18 cellular contexts compared by ENCODE assay signal in genomic region chr1:243882276-243882675, GRCh38. TPM values are rescaled to one million over a fixed set of nuclear protein-coding genes. Genes with fewer than 3 reads are reported as not detected.
DNase-seq lines count a peak whose midpoint lies in the region; ATAC-seq and TF ChIP-seq lines count a peak whose summit lies in the region.
"Had no signal": no experiment of that assay in that cellular context is flagged by ENCODE, and none has a peak within 500 bp of the region (broad histone marks: within the 10 kb centered on the region; RNA-seq: fewer than 3 reads in every experiment).

No MANE protein-coding gene starts in this region.

- intact Hi-C loops in heart left ventricle (cut with DNase I): no loop called here

- H3K4me1 ChIP-seq in heart left ventricle (no peaks in the 10 kb centered on the region), gastroesophageal sphincter (no peaks in the 10 kb centered on the region)
- H3K4me1 ChIP-seq: colonic mucosa, esophagus muscularis mucosa, spleen had no signal

- peak; percentile 31 for DNase-seq in ELR (ENCODE audit: low read depth)
- DNase-seq in NB4 (ENCODE audit: low read depth): peak; percentile 20
- DNase-seq in dedifferentiated amniotic fluid mesenchymal stem cell (ENCODE audit: extremely low spot score): peak; percentile 16
- DNase-seq in non-pigmented ciliary epithelial cell (ENCODE audit: low read depth): peak; percentile 13
- DNase-seq in heart left ventricle: no peak
- DNase-seq in omental fat pad (ENCODE audit: low spot score): no peak
- DNase-seq: activated CD4-positive, CD25-positive, alpha-beta regulatory T cell treated with anti-CD3 and anti-CD28 coated beads, Interleukin-2, amount 50 U/mL, for 72 hours; activated CD8-positive, alpha-beta memory T cell treated with anti-CD3 and anti-CD28 coated beads, Interleukin-2, amount 50 U/mL, for 48 hours; activated naive CD8-positive, alpha-beta T cell treated with anti-CD3 and anti-CD28 coated beads for 36 hours; CD8-positive, alpha-beta memory T cell; colonic mucosa; ovary; spleen; T-cell had no signal

- WGBS in heart left ventricle, 4 donors: 89 to 97% (median 90%) methylated on average over 3 of the region's 3 CpGs
- WGBS in gastroesophageal sphincter (ENCODE audit: low coverage in 1 of 2), 2 donors: 75 to 83% methylated on average over 3 of the region's 3 CpGs

- H3K9me3 ChIP-seq in heart left ventricle: no peaks in the 10 kb centered on the region
- H3K9me3 ChIP-seq in gastroesophageal sphincter: no peaks in the 10 kb centered on the region
- H3K9me3 ChIP-seq: colonic mucosa, esophagus muscularis mucosa, ovary, spleen had no signal

- no peak overlapping the region for H3K4me3 ChIP-seq in NB4 (ENCODE audit: low read depth, low read length)
- no peak overlapping the region for H3K4me3 ChIP-seq in heart left ventricle
- H3K4me3 ChIP-seq in gastroesophageal sphincter: no peak overlapping the region
- H3K4me3 ChIP-seq: colonic mucosa, esophagus muscularis mucosa, ovary, spleen had no signal

- ATAC-seq in heart left ventricle (no peak), omental fat pad (ENCODE audit: low FRiP score) (no peak), HG03045 (IDR thresholded peaks at IDR 0.05; ENCODE audit: unreplicated experiment) (no peak), gastroesophageal sphincter (no peak)
- ATAC-seq: T-cell had no signal

- TF ChIP-seq POLR2A in NB4 (IDR thresholded peaks at IDR 0.05; ENCODE audit: extremely low read depth, insufficient read length) (no peak), heart left ventricle (IDR thresholded peaks at IDR 0.05) (no peak), gastroesophageal sphincter (IDR thresholded peaks at IDR 0.05) (no peak)

- H3K27ac ChIP-seq in heart left ventricle (no peak overlapping the region), gastroesophageal sphincter (no peak overlapping the region)
- H3K27ac ChIP-seq: colonic mucosa, esophagus muscularis mucosa, ovary, spleen had no signal

- H3K36me3 ChIP-seq in heart left ventricle (no peaks in the 10 kb centered on the region), gastroesophageal sphincter (no peaks in the 10 kb centered on the region)
- H3K36me3 ChIP-seq: colonic mucosa, esophagus muscularis mucosa, ovary, spleen had no signal

- no peak for TF ChIP-seq EP300 in gastroesophageal sphincter (IDR thresholded peaks at IDR 0.05)

- H3K27me3 ChIP-seq in heart left ventricle (peaks cover 0 to 4% (median 0%) of the 10 kb centered on the region in 9 donors), gastroesophageal sphincter (no peaks in the 10 kb centered on the region)
- H3K27me3 ChIP-seq: colonic mucosa, esophagus muscularis mucosa, ovary, spleen had no signal

- no peak for TF ChIP-seq CTCF in NB4 (IDR thresholded peaks at IDR 0.05; ENCODE audit: low read depth, low read length)
- TF ChIP-seq CTCF in heart left ventricle (IDR thresholded peaks at IDR 0.05): no peak
- TF ChIP-seq CTCF in omental fat pad (IDR thresholded peaks at IDR 0.05): no peak
- TF ChIP-seq CTCF in gastroesophageal sphincter (IDR thresholded peaks at IDR 0.05): no peak

RNA-seq across cellular contexts. Expression of gene AKT3, which starts 32.2 kb away (rescaled TPM):
- total RNA-seq in heart left ventricle (10 to 100 TPM; 12.1 to 27.9 (median 19.9) TPM), omental fat pad (10 to 100 TPM; 29.7 to 77.2 (median 37.4) TPM), gastroesophageal sphincter (100 to 1,000 TPM in 1 of 4 donors, 10 to 100 TPM in 3; 72.8 to 102 (median 89.3) TPM)
- 1 to 10 TPM; 3.2 to 8.6 TPM for polyA plus RNA-seq in heart left ventricle
- total RNA-seq: HT-29 had no signal

Comparison
In these comparisons a context has a peak if more than half of its experiments do, and no peak if none do; other contexts are left out.
1. DNase-seq: peak in ELR (single experiment), NB4 (single experiment), dedifferentiated amniotic fluid mesenchymal stem cell (single experiment) and non-pigmented ciliary epithelial cell (single experiment); none in heart left ventricle (0 of 5) and omental fat pad (single experiment).